In the genomic region with DNA sequence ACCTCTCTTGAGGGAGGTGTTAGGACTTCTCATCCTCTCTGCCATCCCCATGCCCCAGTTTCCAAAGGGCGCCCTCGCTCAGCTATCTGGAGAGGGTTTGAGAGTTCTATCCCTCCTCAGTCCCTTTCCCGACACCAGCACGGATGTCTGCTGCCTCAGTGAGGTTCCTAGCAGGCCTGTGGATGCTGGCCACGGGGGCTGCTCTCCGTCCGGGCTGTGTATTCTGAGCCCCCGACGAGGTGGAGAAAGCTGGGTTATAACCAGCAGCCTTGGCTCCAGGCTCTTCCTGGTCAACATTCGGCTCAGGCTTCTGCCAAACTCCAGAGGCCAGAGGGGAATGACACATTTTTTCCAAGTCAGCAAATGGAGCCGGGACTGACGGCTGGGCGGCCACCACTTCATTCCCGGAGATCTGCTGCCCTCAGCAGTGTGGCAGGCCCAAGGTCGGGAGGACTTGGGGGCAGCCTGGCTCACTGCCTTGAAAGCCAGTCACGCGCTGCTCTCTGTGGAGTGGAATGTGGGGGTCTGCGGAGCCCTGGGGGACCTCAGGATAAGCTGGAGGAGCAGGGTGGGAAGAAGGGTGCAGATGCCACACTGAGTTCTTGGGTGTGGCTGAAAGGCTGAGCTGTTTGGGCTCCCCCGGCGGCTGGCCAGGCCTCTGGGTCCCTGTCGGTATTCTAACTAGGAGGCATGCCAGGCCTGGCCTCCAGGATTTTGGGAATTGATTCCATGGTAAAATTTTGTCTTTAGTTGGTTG, we compare ENCODE assay signal across 2 cellular contexts.
TF ChIP-seq lines count a peak whose summit lies in the region.

No MANE protein-coding gene starts in this region.

TF ChIP-seq in A549, 52 proteins besides CTCF, POLR2A, EP300 and RAD21:
- TF ChIP-seq POLR2AphosphoS2 (conservative IDR thresholded peaks at IDR 0.05; ENCODE audit: low read length) (no peak), MAFK (IDR thresholded peaks at IDR 0.05; ENCODE audit: partially characterized antibody) (peak; percentile 66)

TF ChIP-seq in H1, 55 proteins besides CTCF, POLR2A, EP300 and RAD21:
- TF ChIP-seq KDM4A (IDR thresholded peaks at IDR 0.05; ENCODE audit: low read depth, low read length, severe bottlenecking) (no peak), TCF12 (IDR thresholded peaks at IDR 0.05; ENCODE audit: low read depth, low read length) (no peak), KDM1A (IDR thresholded peaks at IDR 0.05; ENCODE audit: borderline replicate concordance, low read length) (no peak), TBP (IDR thresholded peaks at IDR 0.05; ENCODE audit: low read depth, low read length) (no peak)
